ENCODE assay signal across 21 cellular contexts in the genomic region with DNA sequence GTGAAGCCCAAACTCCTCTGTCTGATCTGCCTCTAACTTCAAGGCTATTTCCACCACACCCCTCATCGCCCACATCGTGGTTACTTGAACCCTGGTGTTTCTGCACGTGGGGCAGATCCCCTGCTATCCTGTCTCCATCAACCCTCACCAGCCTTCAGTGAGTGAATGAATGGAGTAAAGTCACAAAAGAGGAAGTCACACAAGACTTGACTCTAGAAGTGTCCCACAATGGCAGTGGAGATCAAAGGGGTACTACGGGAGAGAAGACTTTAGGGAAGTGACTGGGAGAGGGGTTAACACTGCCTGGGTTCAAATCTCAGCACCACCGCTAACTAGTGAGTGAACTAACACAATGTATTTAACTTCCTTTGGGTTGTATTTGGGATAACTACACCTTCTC.
"Had no signal": no experiment of that assay in that cellular context is flagged by ENCODE, and none has a peak within 500 bp of the region (broad histone marks: within the 10 kb centered on the region; RNA-seq: fewer than 3 reads in every experiment).

No MANE protein-coding gene starts in this region.

- ATAC-seq: esophagus mucosa; heart left ventricle; left colon; left ventricle myocardium superior; psoas muscle; right lobe of liver; stimulated activated effector memory CD8-positive, alpha-beta T cell treated with anti-CD3 and anti-CD28 coated beads, Interleukin-12 subunit alpha, Interleukin-12 subunit beta, amount 100 ng/mL, for 72 hours had no signal

- FAIRE-seq: endometrium, frontal cortex had no signal

- H3K27ac ChIP-seq: heart left ventricle, right lobe of liver, thoracic aorta, transverse colon had no signal

- H3K36me3 ChIP-seq: heart left ventricle, right lobe of liver, thoracic aorta, transverse colon had no signal

- H3K27me3 ChIP-seq: dorsolateral prefrontal cortex, heart left ventricle, right lobe of liver, transverse colon had no signal

- H3K4me3 ChIP-seq: dorsolateral prefrontal cortex, heart left ventricle, lung, psoas muscle, right lobe of liver, thoracic aorta, transverse colon had no signal

- H3K9me3 ChIP-seq: heart left ventricle, psoas muscle, right lobe of liver, thoracic aorta, transverse colon had no signal

- DNase-seq: cortex of kidney; dorsolateral prefrontal cortex; effector memory CD4-positive, alpha-beta T cell; heart left ventricle; hippocampal formation; left colon; left ventricle myocardium superior; mesenchymal stem cell; naive B cell; psoas muscle; retina; right lobe of liver; stimulated activated CD4-positive, alpha-beta T cell treated with anti-CD3 and anti-CD28 coated beads, Interleukin-4, amount 100 ng/mL, for 1 hour; stimulated activated CD8-positive, alpha-beta memory T cell treated with anti-CD3 and anti-CD28 coated beads, Interleukin-4, amount 100 ng/mL, for 48 hours; transverse colon had no signal
